ENCODE assay signal across 28 cellular contexts in genomic region chr9:123286324-123286723, GRCh38.
"Had no signal": no experiment of that assay in that cellular context is flagged by ENCODE, and none has a peak within 500 bp of the region (broad histone marks: within the 10 kb centered on the region; RNA-seq: fewer than 3 reads in every experiment).

No MANE protein-coding gene starts in this region.

- H3K4me1 ChIP-seq: colonic mucosa, foreskin keratinocyte, gastrocnemius medialis had no signal

- H3K36me3 ChIP-seq: colonic mucosa, esophagus muscularis mucosa, esophagus squamous epithelium, gastrocnemius medialis, gastroesophageal sphincter, heart left ventricle, heart right ventricle had no signal

- H3K27me3 ChIP-seq: colonic mucosa, gastrocnemius medialis, heart left ventricle had no signal

- H3K4me2 ChIP-seq: hepatocyte had no signal

- DNase-seq: colonic mucosa; cortex of kidney; dermis blood vessel endothelial cell; dorsolateral prefrontal cortex; effector CD4-positive, alpha-beta T cell; effector CD8-positive, alpha-beta T cell; effector memory CD4-positive, alpha-beta T cell; effector memory CD8-positive, alpha-beta T cell; endodermal cell; erythroblast; esophagus squamous epithelium; foreskin fibroblast; foreskin keratinocyte; foreskin melanocyte; gastrocnemius medialis; glutamatergic neuron; head of caudate nucleus; heart left ventricle; heart right ventricle had no signal

- H3K27ac ChIP-seq: colonic mucosa, coronary artery, dorsolateral prefrontal cortex, epithelial cell of prostate, esophagus muscularis mucosa, esophagus squamous epithelium, foreskin keratinocyte, gastrocnemius medialis, gastroesophageal sphincter, heart left ventricle, heart right ventricle, hepatocyte had no signal

- FAIRE-seq: colon, endometrium, endothelial cell of umbilical vein, frontal cortex had no signal

- H2AFZ ChIP-seq: hepatocyte had no signal

- H3K4me3 ChIP-seq: colonic mucosa, coronary artery, dorsolateral prefrontal cortex, esophagus muscularis mucosa, esophagus squamous epithelium, gastrocnemius medialis, gastroesophageal sphincter, heart left ventricle, heart right ventricle, hepatocyte had no signal

- H3K79me2 ChIP-seq: hepatocyte had no signal

- H3K9me3 ChIP-seq: colonic mucosa, esophagus muscularis mucosa, esophagus squamous epithelium, gastrocnemius medialis, gastroesophageal sphincter, heart left ventricle, heart right ventricle had no signal
